Comparison of ENCODE assay signal across 9 cellular contexts in the genomic region with DNA sequence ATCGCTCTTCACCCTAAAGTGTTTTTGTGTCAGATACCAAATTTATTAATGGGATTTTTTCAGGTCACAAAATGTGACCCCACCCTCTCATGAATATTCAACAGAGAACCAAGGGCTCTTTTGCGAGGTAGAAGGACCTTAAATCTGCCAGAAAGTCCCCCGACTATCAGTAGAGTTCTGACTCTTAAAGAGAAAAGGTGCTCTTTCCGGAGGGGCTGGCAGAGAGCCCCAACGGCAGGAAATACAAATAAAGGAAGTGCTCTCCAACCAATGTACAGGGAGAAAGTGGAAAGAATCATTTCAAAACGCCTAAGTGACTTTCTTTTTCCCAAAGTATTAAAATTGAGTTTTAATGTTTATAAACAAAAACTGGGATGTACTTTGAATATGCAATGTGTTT.
A peak's percentile ranks its signal among the peaks of the same experiment; 100 is the strongest.
DNase-seq lines count a peak whose midpoint lies in the region; ATAC-seq and TF ChIP-seq lines count a peak whose summit lies in the region.
"Had no signal": no experiment of that assay in that cellular context is flagged by ENCODE, and none has a peak within 500 bp of the region (broad histone marks: within the 10 kb centered on the region; RNA-seq: fewer than 3 reads in every experiment).

No MANE protein-coding gene starts in this region.

- TF ChIP-seq EP300 in gastroesophageal sphincter (IDR thresholded peaks at IDR 0.05), result no peak

- H3K27me3 ChIP-seq in gastroesophageal sphincter, result no peaks in the 10 kb centered on the region
- no peaks in the 10 kb centered on the region for H3K27me3 ChIP-seq in adrenal gland

- DNase-seq in SHP77 (lab: John Stamatoyannopoulos, UW), result peak; percentile 14 to 20
- no peak for DNase-seq in SHP77 treated with DMSO at 0.1 percent for 48 hours (lab: John Stamatoyannopoulos, UW)
- DNase-seq in T-cell, result peak in 21 of 34 experiments; percentile 22 to 50 (median 32)
- DNase-seq in stimulated activated naive CD4-positive, alpha-beta T cell treated with Interleukin-2 at 50 U/mL for 16 hours (lab: John Stamatoyannopoulos, UW), result peak; percentile 34
- DNase-seq in NCI-H1105 treated with DMSO at 0.1 percent for 48 hours (lab: John Stamatoyannopoulos, UW), result no peak
- DNase-seq in adrenal gland, result no peak
- no peak for DNase-seq in HEK293T (ENCODE audit: extremely low spot score)

- H3K4me3 ChIP-seq in gastroesophageal sphincter (peak overlapping the region; percentile 25 to 74), adrenal gland (peak overlapping the region in 1 of 4 donors; percentile 6)

- peak overlapping the region; percentile 94 to 98 (median 96) for H3K27ac ChIP-seq in gastroesophageal sphincter
- no peak overlapping the region for H3K27ac ChIP-seq in adrenal gland
- H3K27ac ChIP-seq: C4-2B had no signal

- H3K4me3 Mint-ChIP-seq in T-cell, result peak overlapping the region in 2 of 3 donors; percentile 89 to 94

- CTCF ChIA-PET in T-cell (lab: Charles Lee) (interaction anchor here in 1 of 2 donors (0.7 kb wide), 1 partner anchor 28 kb away, joined by 3 read pairs; no protein-coding TSS in a partner anchor), HEK293T (lab: Yijun Ruan, JAX) (no interaction called here)

- ATAC-seq in T-cell (replicated peaks in 1 of 4) (peak in 2 of 4 experiments; percentile 12 to 28), gastroesophageal sphincter (no peak)

- H3K4me1 ChIP-seq in gastroesophageal sphincter (peaks cover 13 to 66% (median 28%) of the 10 kb centered on the region in 3 donors), adrenal gland (replicated peaks in 1 of 2) (peaks cover 19 to 42% of the 10 kb centered on the region in 2 donors)

- H3K36me3 Mint-ChIP-seq in T-cell, result no peaks in the 10 kb centered on the region

- H3K9me3 ChIP-seq in gastroesophageal sphincter (no peaks in the 10 kb centered on the region), adrenal gland (replicated peaks in 1 of 3) (no peaks in the 10 kb centered on the region)

- no peak for TF ChIP-seq POLR2A in gastroesophageal sphincter (IDR thresholded peaks at IDR 0.05)
- TF ChIP-seq POLR2A in adrenal gland (IDR thresholded peaks at IDR 0.05), result no peak

- H3K9me3 Mint-ChIP-seq in T-cell, result no peaks in the 10 kb centered on the region

- POLR2A ChIA-PET in T-cell (lab: Charles Lee), result no interaction called here
- POLR2A ChIA-PET in HEK293T (lab: Yijun Ruan, JAX), result no interaction called here

- intact Hi-C loops in adrenal gland (cut with DNase I), result no loop called here

- 6 to 16% methylated on average over 5 to 6 of the region's 6 CpGs for WGBS in gastroesophageal sphincter (ENCODE audit: low coverage in 1 of 2), 2 donors
- WGBS in adrenal gland, 4 donors, result 60 to 70% (median 65%) methylated on average over 6 of the region's 6 CpGs

- peak overlapping the region; percentile 96 to 98 for H3K27ac Mint-ChIP-seq in T-cell

- H3K36me3 ChIP-seq in gastroesophageal sphincter, result no peaks in the 10 kb centered on the region
- H3K36me3 ChIP-seq in adrenal gland (replicated peaks in 1 of 2), result no peaks in the 10 kb centered on the region

- H3K4me1 Mint-ChIP-seq in T-cell, result peaks cover 53 to 67% (median 66%) of the 10 kb centered on the region in 3 donors

- TF ChIP-seq CTCF in gastroesophageal sphincter (IDR thresholded peaks at IDR 0.05), result no peak
- no peak for TF ChIP-seq CTCF in adrenal gland (IDR thresholded peaks at IDR 0.05)

- H3K27me3 Mint-ChIP-seq in T-cell, result no peaks in the 10 kb centered on the region

TF ChIP-seq in HEK293T, 16 proteins besides CTCF, POLR2A, EP300 and RAD21:
- TF ChIP-seq SP1 (IDR thresholded peaks at IDR 0.05) (no peak), FOXK2 (IDR thresholded peaks at IDR 0.05) (no peak), CTBP1 (IDR thresholded peaks at IDR 0.05; ENCODE audit: borderline replicate concordance) (no peak), BHLHE40 (IDR thresholded peaks at IDR 0.05; ENCODE audit: borderline replicate concordance) (no peak), HDGF (IDR thresholded peaks at IDR 0.05; ENCODE audit: borderline replicate concordance) (no peak), ARNT (IDR thresholded peaks at IDR 0.05) (no peak), FOXA1 (IDR thresholded peaks at IDR 0.05) (no peak), LEF1 (IDR thresholded peaks at IDR 0.05; ENCODE audit: borderline replicate concordance) (no peak)

Comparison
In these comparisons a context has a peak if more than half of its experiments do, and no peak if none do; other contexts are left out.
1. DNase-seq: peak in SHP77 (2 of 2), T-cell (21 of 34) and stimulated activated naive CD4-positive, alpha-beta T cell treated with Interleukin-2 at 50 U/mL for 16 hours (single experiment); none in SHP77 treated with DMSO at 0.1 percent for 48 hours (single experiment), NCI-H1105 treated with DMSO at 0.1 percent for 48 hours (single experiment), adrenal gland (0 of 7) and HEK293T (single experiment).
2. H3K27ac ChIP-seq: peak in gastroesophageal sphincter (4 of 4); none in adrenal gland (0 of 5).